18 cellular contexts compared by ENCODE assay signal in the genomic region with DNA sequence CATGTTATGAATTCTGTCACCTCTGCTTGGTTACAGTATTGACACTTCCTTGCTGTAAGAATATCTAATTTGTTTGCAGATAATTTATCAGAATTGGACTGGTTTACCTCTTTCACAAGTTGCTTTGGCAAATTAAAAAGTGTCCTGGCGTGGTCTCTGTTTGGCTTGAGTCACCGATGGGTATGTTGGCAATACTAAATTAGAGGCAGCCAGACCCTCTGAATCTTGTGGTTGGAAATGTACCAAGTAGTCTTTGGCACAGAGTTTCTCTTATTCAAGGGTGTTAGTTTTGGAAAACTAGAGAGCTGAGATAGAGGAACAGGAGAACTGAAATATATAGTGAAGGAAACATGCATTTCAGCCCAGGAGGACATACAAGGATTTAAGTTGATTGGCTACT.
"Had no signal": no experiment of that assay in that cellular context is flagged by ENCODE, and none has a peak within 500 bp of the region (broad histone marks: within the 10 kb centered on the region; RNA-seq: fewer than 3 reads in every experiment).

No MANE protein-coding gene starts in this region.

- H3K36me3 ChIP-seq: colonic mucosa, esophagus muscularis mucosa, spleen, upper lobe of right lung had no signal

- H3K4me3 ChIP-seq: colonic mucosa, esophagus muscularis mucosa, lung, psoas muscle, spleen, upper lobe of right lung had no signal

- H3K27me3 ChIP-seq: colonic mucosa, esophagus muscularis mucosa, spleen, upper lobe of right lung had no signal

- H3K27ac ChIP-seq: colonic mucosa, esophagus muscularis mucosa, psoas muscle, spleen, upper lobe of right lung had no signal

- DNase-seq: activated CD4-positive, alpha-beta T cell treated with anti-CD3 and anti-CD28 coated beads, Interleukin-2, amount 10 ng/mL, durations not matched to agents 7 days and 5 days; activated CD4-positive, CD25-positive, alpha-beta regulatory T cell; activated naive CD4-positive, alpha-beta T cell; activated T-cell treated with anti-CD3 and anti-CD28 coated beads for 4 hours; central memory CD4-positive, alpha-beta T cell; colonic mucosa; foreskin fibroblast; glutamatergic neuron; midbrain; psoas muscle; spleen; upper lobe of right lung had no signal

- H3K4me1 Mint-ChIP-seq: activated CD4-positive, alpha-beta T cell treated with anti-CD3 and anti-CD28 coated beads, Interleukin-2, amount 10 ng/mL, durations not matched to agents 7 days and 5 days; neural crest cell had no signal

- H3K27me3 Mint-ChIP-seq: activated CD4-positive, alpha-beta T cell treated with anti-CD3 and anti-CD28 coated beads, Interleukin-2, amount 10 ng/mL, durations not matched to agents 7 days and 5 days; stimulated activated naive CD8-positive, alpha-beta T cell treated with anti-CD3 and anti-CD28 coated beads, Interleukin-15, Interleukin-2, amounts not matched to agents 100 ng/mL and 50 ng/mL, for 24 hours had no signal

- H3K4me3 Mint-ChIP-seq: activated CD4-positive, alpha-beta T cell treated with anti-CD3 and anti-CD28 coated beads, Interleukin-2, amount 10 ng/mL, durations not matched to agents 7 days and 5 days; neural crest cell; stimulated activated naive CD8-positive, alpha-beta T cell treated with anti-CD3 and anti-CD28 coated beads, Interleukin-15, Interleukin-2, amounts not matched to agents 100 ng/mL and 50 ng/mL, for 24 hours; T-helper 2 cell treated with Interferon-gamma antibody and Interleukin-4, amounts not matched to agents 5 μg/mL and 100 μg/mL, for 36 hours had no signal

- H3K9me3 Mint-ChIP-seq: stimulated activated naive CD8-positive, alpha-beta T cell treated with anti-CD3 and anti-CD28 coated beads, Interleukin-15, Interleukin-2, amounts not matched to agents 100 ng/mL and 50 ng/mL, for 24 hours had no signal

- ATAC-seq: psoas muscle, sciatic nerve, upper lobe of right lung had no signal

- H3K27ac Mint-ChIP-seq: activated CD4-positive, alpha-beta T cell treated with anti-CD3 and anti-CD28 coated beads, Interleukin-2, amount 10 ng/mL, durations not matched to agents 7 days and 5 days; stimulated activated naive CD8-positive, alpha-beta T cell treated with anti-CD3 and anti-CD28 coated beads, Interleukin-15, Interleukin-2, amounts not matched to agents 100 ng/mL and 50 ng/mL, for 24 hours; T-helper 2 cell treated with Interferon-gamma antibody and Interleukin-4, amounts not matched to agents 5 μg/mL and 100 μg/mL, for 36 hours had no signal

- H3K9me3 ChIP-seq: colonic mucosa, esophagus muscularis mucosa, psoas muscle, spleen, upper lobe of right lung had no signal

- H3K4me1 ChIP-seq: colonic mucosa, esophagus muscularis mucosa, psoas muscle, spleen, upper lobe of right lung had no signal
